8 cellular contexts compared by ENCODE assay signal in the genomic region with DNA sequence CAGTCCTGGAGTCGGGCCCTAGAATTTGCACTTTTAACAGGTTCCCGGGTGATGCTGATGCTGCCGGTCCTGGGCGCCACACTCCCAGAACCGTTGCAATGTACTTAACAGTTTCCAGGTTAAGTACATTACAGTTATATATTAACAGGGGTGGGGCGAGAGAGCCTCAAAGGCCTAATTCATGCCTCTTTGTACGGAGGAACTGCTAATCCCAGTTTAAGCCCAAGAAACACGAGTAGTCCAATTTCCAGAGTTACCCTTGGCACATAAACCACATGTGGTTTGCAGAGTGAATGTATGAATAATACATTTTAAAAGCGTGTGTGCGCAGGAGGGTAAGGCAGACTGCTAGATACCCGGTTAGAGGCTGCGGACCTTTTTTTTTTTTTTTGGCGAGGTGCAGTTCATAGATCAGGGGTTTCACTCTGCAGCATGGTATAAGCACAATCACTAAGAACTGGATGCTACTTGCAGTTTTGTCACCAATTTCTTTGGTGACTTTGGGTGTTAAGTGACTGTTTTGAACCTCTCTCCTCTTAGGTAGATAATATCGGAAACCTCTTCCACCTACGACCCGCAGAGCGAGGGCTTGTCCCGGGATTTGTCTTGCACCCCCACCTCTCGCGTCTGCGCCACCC. TPM values are rescaled to one million over a fixed set of nuclear protein-coding genes. Genes with fewer than 3 reads are reported as not detected.
A peak's percentile ranks its signal among the peaks of the same experiment; 100 is the strongest.
DNase-seq lines count a peak whose midpoint lies in the region; ATAC-seq and TF ChIP-seq lines count a peak whose summit lies in the region.

No MANE protein-coding gene starts in this region.

- DNase-seq in stimulated activated CD4-positive, alpha-beta T cell treated with anti-CD3 and anti-CD28 coated beads, Interleukin-1b, Interleukin-23, amount 100 ng/mL, for 48 hours = peak; percentile 9
- no peak for DNase-seq in stimulated activated CD4-positive, alpha-beta T cell treated with anti-CD3 and anti-CD28 coated beads, Interleukin-4, amount 100 ng/mL, for 1 hour
- DNase-seq in HEK293T (ENCODE audit: extremely low spot score) (peak; percentile 36), LoVo (ENCODE audit: low spot score) (peak; percentile 47), adrenal gland (peak in 1 of 7 donors; percentile 39)
- DNase-seq in stimulated activated naive B cell treated with anti-CD40 and anti-IgM and Interleukin-4, amounts not matched to agents 10 μg/mL and 1 μg/mL and 100 μg/mL, for 72 hours = no peak
- no peak for DNase-seq in activated CD8-positive, alpha-beta memory T cell treated with anti-CD3 and anti-CD28 coated beads for 24 hours

- peaks cover 6 to 16% of the 10 kb centered on the region in 2 donors for H3K4me1 Mint-ChIP-seq in stimulated activated naive B cell treated with anti-CD40 and anti-IgM and Interleukin-4, amounts not matched to agents 10 μg/mL and 1 μg/mL and 100 μg/mL, for 72 hours

- WGBS in adrenal gland, 4 donors = 0 to 2% (median 0%) methylated on average over 20 to 21 of the region's 21 CpGs

- POLR2A ChIA-PET in HEK293T (lab: Yijun Ruan, JAX) = interaction anchor here (0.6 to 0.8 kb wide), 2 partner anchors 10 to 35 kb away, joined by 3 read pairs; no protein-coding TSS in a partner anchor

- no peak overlapping the region for H3K27ac Mint-ChIP-seq in stimulated activated naive B cell treated with anti-CD40 and anti-IgM and Interleukin-4, amounts not matched to agents 10 μg/mL and 1 μg/mL and 100 μg/mL, for 72 hours

- H3K36me3 ChIP-seq in adrenal gland (replicated peaks in 1 of 2) = peaks cover 0 to 20% of the 10 kb centered on the region in 2 donors

- no peaks in the 10 kb centered on the region for H3K27me3 Mint-ChIP-seq in stimulated activated naive B cell treated with anti-CD40 and anti-IgM and Interleukin-4, amounts not matched to agents 10 μg/mL and 1 μg/mL and 100 μg/mL, for 72 hours

- no peaks in the 10 kb centered on the region for H3K27me3 ChIP-seq in adrenal gland

- no peak overlapping the region for H3K4me3 Mint-ChIP-seq in stimulated activated naive B cell treated with anti-CD40 and anti-IgM and Interleukin-4, amounts not matched to agents 10 μg/mL and 1 μg/mL and 100 μg/mL, for 72 hours

- H3K9me3 ChIP-seq in adrenal gland (replicated peaks in 1 of 3) (no peaks in the 10 kb centered on the region), iPS-18c (ENCODE audit: control insufficient read depth, insufficient read depth, low read length) (no peaks in the 10 kb centered on the region)

- H3K9me3 Mint-ChIP-seq in stimulated activated naive B cell treated with anti-CD40 and anti-IgM and Interleukin-4, amounts not matched to agents 10 μg/mL and 1 μg/mL and 100 μg/mL, for 72 hours = no peaks in the 10 kb centered on the region

- CTCF ChIA-PET in HEK293T (lab: Yijun Ruan, JAX) = interaction anchor here (0.6 kb wide), 1 partner anchor 25 kb away, joined by 4 read pairs; no protein-coding TSS in a partner anchor

- ATAC-seq in stimulated activated naive B cell treated with anti-CD40 and anti-IgM and Interleukin-4, amounts not matched to agents 10 μg/mL and 1 μg/mL and 100 μg/mL, for 72 hours (replicated peaks) = peak; percentile 35 to 38

- peak in 1 of 6 experiments; percentile 34 for TF ChIP-seq CTCF in adrenal gland (IDR thresholded peaks at IDR 0.05)

- intact Hi-C loops in adrenal gland (cut with DNase I) = no loop called here

- no peak for TF ChIP-seq POLR2A in adrenal gland (IDR thresholded peaks at IDR 0.05)

- H3K36me3 Mint-ChIP-seq in stimulated activated naive B cell treated with anti-CD40 and anti-IgM and Interleukin-4, amounts not matched to agents 10 μg/mL and 1 μg/mL and 100 μg/mL, for 72 hours = no peaks in the 10 kb centered on the region

- H3K4me3 ChIP-seq in adrenal gland (peak overlapping the region; percentile 64 to 93 (median 66)), iPS-18c (ENCODE audit: insufficient read depth, low read depth, low read length) (peak overlapping the region; percentile 96)

- H3K4me1 ChIP-seq in adrenal gland (replicated peaks in 1 of 2) = peaks cover 14 to 31% of the 10 kb centered on the region in 2 donors

- H3K27ac ChIP-seq in adrenal gland = peak overlapping the region in 3 of 5 donors; percentile 87 to 94 (median 88)

TF ChIP-seq in HEK293T, 16 proteins besides CTCF, POLR2A, EP300 and RAD21:
- no peak for TF ChIP-seq FOXM1 (IDR thresholded peaks at IDR 0.05; ENCODE audit: borderline replicate concordance)
- peak; percentile 69 for TF ChIP-seq ZNF384 (IDR thresholded peaks at IDR 0.05)
- no peak for TF ChIP-seq NFRKB (IDR thresholded peaks at IDR 0.05)
- no peak for TF ChIP-seq FOXA1 (IDR thresholded peaks at IDR 0.05)

RNA-seq across cellular contexts. Expression of gene COX11, which starts 0.7 kb away (rescaled TPM):
- 10 to 100 TPM; 37.5 to 63.5 (median 55.3) TPM for total RNA-seq in adrenal gland
- polyA plus RNA-seq in adrenal gland = 10 to 100 TPM; 16.8 to 32.8 (median 26.9) TPM

RNA-seq across cellular contexts. Expression of gene STXBP4, which starts 0.8 kb away (rescaled TPM):
- total RNA-seq in adrenal gland = 10 to 100 TPM in 6 of 8 donors, 1 to 10 TPM in 2; 6.0 to 50.7 (median 13.2) TPM
- polyA plus RNA-seq in adrenal gland = 10 to 100 TPM in 1 of 3 donors, 1 to 10 TPM in 1, under 1 TPM in 1; 0.81 to 11.2 (median 3.5) TPM

Comparison
In these comparisons a context has a peak if more than half of its experiments do, and no peak if none do; other contexts are left out.
1. DNase-seq: peak in stimulated activated CD4-positive, alpha-beta T cell treated with anti-CD3 and anti-CD28 coated beads, Interleukin-1b, Interleukin-23, amount 100 ng/mL, for 48 hours (single experiment), HEK293T (single experiment) and LoVo (single experiment); none in stimulated activated CD4-positive, alpha-beta T cell treated with anti-CD3 and anti-CD28 coated beads, Interleukin-4, amount 100 ng/mL, for 1 hour (single experiment), stimulated activated naive B cell treated with anti-CD40 and anti-IgM and Interleukin-4, amounts not matched to agents 10 μg/mL and 1 μg/mL and 100 μg/mL, for 72 hours (single experiment) and activated CD8-positive, alpha-beta memory T cell treated with anti-CD3 and anti-CD28 coated beads for 24 hours (single experiment).